In genomic region chr3:117277816-117278215, GRCh38 we compare ENCODE assay signal across 1 cellular context.
TF ChIP-seq lines count a peak whose summit lies in the region.

No MANE protein-coding gene starts in this region.

TF ChIP-seq in HepG2, 621 proteins besides CTCF, POLR2A, EP300 and RAD21 (continued from another document):
- TF ChIP-seq, protein P1, sequence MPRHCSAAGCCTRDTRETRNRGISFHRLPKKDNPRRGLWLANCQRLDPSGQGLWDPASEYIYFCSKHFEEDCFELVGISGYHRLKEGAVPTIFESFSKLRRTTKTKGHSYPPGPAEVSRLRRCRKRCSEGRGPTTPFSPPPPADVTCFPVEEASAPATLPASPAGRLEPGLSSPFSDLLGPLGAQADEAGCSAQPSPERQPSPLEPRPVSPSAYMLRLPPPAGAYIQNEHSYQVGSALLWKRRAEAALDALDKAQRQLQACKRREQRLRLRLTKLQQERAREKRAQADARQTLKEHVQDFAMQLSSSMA (CRISPR knock-in tag; IDR thresholded peaks at IDR 0.05) = no peak
- TF ChIP-seq NFE2L2 (IDR thresholded peaks at IDR 0.05; ENCODE audit: low read length) = no peak
TF ChIP-seq in HepG2: peak in this region for 0.
